19 cellular contexts compared by ENCODE assay signal in genomic region chr2:237798236-237799059, GRCh38. TPM values are rescaled to one million over a fixed set of nuclear protein-coding genes. Genes with fewer than 3 reads are reported as not detected.
DNase-seq lines count a peak whose midpoint lies in the region; FAIRE-seq and TF ChIP-seq lines count a peak whose summit lies in the region.
"Had no signal": no experiment of that assay in that cellular context is flagged by ENCODE, and none has a peak within 500 bp of the region (broad histone marks: within the 10 kb centered on the region; RNA-seq: fewer than 3 reads in every experiment).

Gene RBM44, plus strand, starts transcription at chr2:237798779. Its CDS starts 14,831 bp downstream, at chr2:237813610.

- no peak within 1 kb of the TSS for H3K4me2 ChIP-seq in H9 (ENCODE audit: insufficient read depth, insufficient read length, low read length)
- H3K4me2 ChIP-seq: BLaER1 had no signal

- no peak within 1 kb of the TSS for H3K14ac ChIP-seq in H9 (ENCODE audit: insufficient read depth, low read length)

- no peak for TF ChIP-seq POLR2A in esophagus muscularis mucosa (IDR thresholded peaks at IDR 0.05; ENCODE audit: low read depth)
- no peak for TF ChIP-seq POLR2A in testis (IDR thresholded peaks at IDR 0.05)
- no peak for TF ChIP-seq POLR2A in thyroid gland (IDR thresholded peaks at IDR 0.05)

- no peak within 1 kb of the TSS for H2AFZ ChIP-seq in H9 (ENCODE audit: low read length)
- H2AFZ ChIP-seq: GM23248 had no signal

- no peak within 1 kb of the TSS for H3K9ac ChIP-seq in H9 (ENCODE audit: extremely low read depth, insufficient read length, low read length)
- H3K9ac ChIP-seq: BLaER1, GM23248 had no signal

- H2BK12ac ChIP-seq in H9 (ENCODE audit: insufficient read length, low read depth, low read length): no peak within 1 kb of the TSS

- no peaks in the 10 kb centered on the region for H3K27me3 Mint-ChIP-seq in activated T-cell treated with anti-CD3 and anti-CD28 coated beads, Interleukin-2, amount 50 U/mL, for 24 hours
- no peaks in the 10 kb centered on the region; the same call in 1 of the 2 replicates for H3K27me3 Mint-ChIP-seq in H9 (ENCODE audit: low read depth)
- H3K27me3 Mint-ChIP-seq: CD4-positive, alpha-beta memory T cell had no signal

- TF ChIP-seq EP300 in esophagus muscularis mucosa (IDR thresholded peaks at IDR 0.05): no peak

- H3K36me3 Mint-ChIP-seq in activated T-cell treated with anti-CD3 and anti-CD28 coated beads, Interleukin-2, amount 50 U/mL, for 24 hours (ENCODE audit: low read depth): peaks cover 6% of the 10 kb centered on the region
- H3K36me3 Mint-ChIP-seq in H9 (ENCODE audit: insufficient read depth in 1 of 3, low read depth in 3 of 3): no peaks in the 10 kb centered on the region

- H3K79me1 ChIP-seq in H9 (ENCODE audit: insufficient read depth, low read depth, low read length, poor library complexity, severe bottlenecking): no peaks in the 10 kb centered on the region

- no peak within 1 kb of the TSS for H4K91ac ChIP-seq in H9 (ENCODE audit: insufficient read length, low read depth, low read length)

- H3K4me3 ChIP-seq in esophagus muscularis mucosa (no peak within 1 kb of the TSS), testis (peak within 1 kb of the TSS; percentile 57 to 63), thyroid gland (replicated peaks in 1 of 3) (no peak within 1 kb of the TSS)
- H3K4me3 ChIP-seq: BLaER1, GM12878, GM23248, HAP-1 had no signal

- H3K18ac ChIP-seq in H9 (ENCODE audit: insufficient read length, low read depth, low read length): no peak within 1 kb of the TSS

- H3K27me3 ChIP-seq in H9 (ENCODE audit: insufficient read depth, low read length) (no peaks in the 10 kb centered on the region), esophagus muscularis mucosa (peaks cover 0 to 11% (median 0%) of the 10 kb centered on the region in 4 donors), testis (no peaks in the 10 kb centered on the region), thyroid gland (no peaks in the 10 kb centered on the region)
- H3K27me3 ChIP-seq: BLaER1 had no signal

- H4K5ac ChIP-seq in H9 (ENCODE audit: insufficient read length, low read depth, low read length): no peak within 1 kb of the TSS

- H4K20me1 ChIP-seq in H9 (ENCODE audit: control insufficient read depth, insufficient read depth, insufficient read length): no peaks in the 10 kb centered on the region
- H4K20me1 ChIP-seq: BLaER1 had no signal

- no peak within 1 kb of the TSS for H4K8ac ChIP-seq in H9 (replicated peaks; ENCODE audit: insufficient read length, low read depth, low read length)

- H3K9me3 ChIP-seq in H9 (ENCODE audit: control insufficient read depth, low read depth, low read length) (no peaks in the 10 kb centered on the region), esophagus muscularis mucosa (peaks cover 0 to 15% (median 5%) of the 10 kb centered on the region in 4 donors), testis (no peaks in the 10 kb centered on the region), thyroid gland (no peaks in the 10 kb centered on the region)
- H3K9me3 ChIP-seq: HAP-1 had no signal

- H3K79me2 ChIP-seq in H9 (ENCODE audit: insufficient read depth, low read length): no peaks in the 10 kb centered on the region

- no peak for FAIRE-seq in GM19239 (lab: Jason Lieb, UNC)
- FAIRE-seq: GM12878 had no signal

- intact Hi-C loops in esophagus muscularis mucosa (cut with DNase I): no loop called here
- intact Hi-C loops in testis (cut with DNase I; ENCODE audit: low total_unique reads): no loop called here
- intact Hi-C loops in thyroid gland (cut with DNase I): no loop called here

- H2BK5ac ChIP-seq in H9 (ENCODE audit: insufficient read length, low read length): no peak within 1 kb of the TSS

- H2AK5ac ChIP-seq in H9 (ENCODE audit: insufficient read length, low read length): no peak within 1 kb of the TSS

- H3K9me3 Mint-ChIP-seq in activated T-cell treated with anti-CD3 and anti-CD28 coated beads, Interleukin-2, amount 50 U/mL, for 24 hours: peaks cover 10% of the 10 kb centered on the region
- H3K9me3 Mint-ChIP-seq in H9: peaks cover 1 to 9% of the 10 kb centered on the region in 2 experiments; a peak in 2 of 5 replicates

- H3K23me2 ChIP-seq in H9 (ENCODE audit: insufficient read length, low read depth, low read length, poor library complexity, severe bottlenecking): no peaks in the 10 kb centered on the region

- WGBS in H9 (ENCODE audit: extremely low coverage, insufficient read length, low lambda C conversion rate): no CpG with 5 or more reads among the region's 84 CpGs
- WGBS in esophagus muscularis mucosa: 74% methylated on average over 71 of the region's 84 CpGs
- 63 to 64% methylated on average over 38 to 83 of the region's 84 CpGs for WGBS in testis, 2 donors
- 81 to 82% methylated on average over 84 of the region's 84 CpGs for WGBS in thyroid gland, 2 donors

- no peaks in the 10 kb centered on the region for H3K4me1 ChIP-seq in H9 (ENCODE audit: insufficient read depth, low read length)
- H3K4me1 ChIP-seq in esophagus muscularis mucosa: no peaks in the 10 kb centered on the region
- no peaks in the 10 kb centered on the region for H3K4me1 ChIP-seq in testis
- no peaks in the 10 kb centered on the region for H3K4me1 ChIP-seq in thyroid gland
- H3K4me1 ChIP-seq: BLaER1, HAP-1 had no signal

- no peak within 1 kb of the TSS for H3K4me3 Mint-ChIP-seq in activated T-cell treated with anti-CD3 and anti-CD28 coated beads, Interleukin-2, amount 50 U/mL, for 24 hours
- no peak within 1 kb of the TSS for H3K4me3 Mint-ChIP-seq in H9
- H3K4me3 Mint-ChIP-seq: CD14-positive monocyte; CD4-positive, alpha-beta memory T cell had no signal

- H3K27ac ChIP-seq in H9 (ENCODE audit: insufficient read length, low read depth, low read length) (no peak within 1 kb of the TSS), esophagus muscularis mucosa (replicated peaks in 1 of 4) (no peak within 1 kb of the TSS), testis (peak within 1 kb of the TSS; percentile 10 to 66), thyroid gland (no peak within 1 kb of the TSS)
- H3K27ac ChIP-seq: BLaER1, GM23248, HL-60 had no signal

- no peaks in the 10 kb centered on the region for H3K36me3 ChIP-seq in esophagus muscularis mucosa
- no peaks in the 10 kb centered on the region for H3K36me3 ChIP-seq in testis (ENCODE audit: low read depth, missing control alignments)
- no peaks in the 10 kb centered on the region for H3K36me3 ChIP-seq in thyroid gland
- H3K36me3 ChIP-seq: HAP-1 had no signal

- no peak for DNase-seq in activated T-cell treated with anti-CD3 and anti-CD28 coated beads, Interleukin-2, amount 50 U/mL, for 24 hours
- no peak for DNase-seq in activated T-cell treated with anti-CD3 and anti-CD28 coated beads, Interleukin-2, amount 50 U/mL, for 48 hours
- DNase-seq in H9 (peak; percentile 39), esophagus muscularis mucosa (ENCODE audit: extremely low spot score) (peak; percentile 14), testis (peak; percentile 84), GM19239 (ENCODE audit: insufficient read length, low spot score) (no peak), DMS79 treated with DMSO at 0.1 percent for 48 hours (lab: John Stamatoyannopoulos, UW) (no peak), thyroid gland (no peak)
- DNase-seq: 8988T; Calu3; CD4-positive, alpha-beta memory T cell; DND-41; EL; GM23248 had no signal

- H3K4me1 Mint-ChIP-seq in activated T-cell treated with anti-CD3 and anti-CD28 coated beads, Interleukin-2, amount 50 U/mL, for 24 hours (ENCODE audit: low read depth): peaks cover 5% of the 10 kb centered on the region
- no peaks in the 10 kb centered on the region for H3K4me1 Mint-ChIP-seq in H9
- H3K4me1 Mint-ChIP-seq: CD14-positive monocyte; CD4-positive, alpha-beta memory T cell had no signal

- H3K56ac ChIP-seq in H9 (ENCODE audit: insufficient read length, low read depth, low read length): no peak within 1 kb of the TSS

- no peak within 1 kb of the TSS for H2BK20ac ChIP-seq in H9 (ENCODE audit: low read depth, low read length, poor library complexity, severe bottlenecking)

- H2BK120ac ChIP-seq in H9 (ENCODE audit: low read depth, low read length, poor library complexity, severe bottlenecking): no peak within 1 kb of the TSS

- H2BK15ac ChIP-seq in H9 (ENCODE audit: low read depth, low read length): no peak within 1 kb of the TSS

- no peak within 1 kb of the TSS for H3K23ac ChIP-seq in H9 (ENCODE audit: insufficient read length, low read depth, low read length)

- H3T11ph ChIP-seq in H9 (ENCODE audit: low read length): no peak within 1 kb of the TSS

- H3K27ac Mint-ChIP-seq in activated T-cell treated with anti-CD3 and anti-CD28 coated beads, Interleukin-2, amount 50 U/mL, for 24 hours: peak within 1 kb of the TSS; percentile 29
- H3K27ac Mint-ChIP-seq in H9: no peak within 1 kb of the TSS
- H3K27ac Mint-ChIP-seq: CD14-positive monocyte had no signal

- TF ChIP-seq CTCF in H9 (conservative IDR thresholded peaks at IDR 0.05) (no peak), esophagus muscularis mucosa (IDR thresholded peaks at IDR 0.05) (no peak), testis (IDR thresholded peaks at IDR 0.05) (no peak), thyroid gland (IDR thresholded peaks at IDR 0.05) (no peak)

- no peak within 1 kb of the TSS for H3K4ac ChIP-seq in H9 (ENCODE audit: low read depth, low read length)

RNA-seq across cellular contexts. Expression of gene RBM44, which starts in this region (rescaled TPM):
- total RNA-seq in H9 (2021) (0.15 and 0.22 TPM in 2 replicates), esophagus muscularis mucosa (under 1 TPM; 0.42 to 0.99 (median 0.61) TPM), testis (10 to 100 TPM; 15.0 to 23.4 TPM), thyroid gland (1 to 10 TPM in 3 of 4 donors, under 1 TPM in 1; 0.89 to 4.1 (median 1.5) TPM)
- 21.1 TPM for polyA plus RNA-seq in testis (ENCODE audit: insufficient read depth, low read depth, low replicate concordance)
- polyA plus RNA-seq: GM23248 had no signal

Comparison
In these comparisons a context has a peak if more than half of its experiments do, and no peak if none do; other contexts are left out.
1. Peak in DNase-seq in H9; RNA of the gene not detected or under 1 TPM.
2. Peak in DNase-seq in esophagus muscularis mucosa; RNA of the gene not detected or under 1 TPM.
3. H3K27ac ChIP-seq: peak in testis (2 of 2); none in H9 (single experiment), esophagus muscularis mucosa (0 of 4) and thyroid gland (0 of 3).
4. H3K4me3 ChIP-seq: peak in testis (2 of 2); none in esophagus muscularis mucosa (0 of 4) and thyroid gland (0 of 3).